39 cellular contexts compared by ENCODE assay signal in genomic region chr2:76558157-76558556, GRCh38.
"Had no signal": no experiment of that assay in that cellular context is flagged by ENCODE, and none has a peak within 500 bp of the region (broad histone marks: within the 10 kb centered on the region; RNA-seq: fewer than 3 reads in every experiment).

No MANE protein-coding gene starts in this region.

- H3K4me3 ChIP-seq: ascending aorta, cardiac muscle cell had no signal

- H3K4me1 Mint-ChIP-seq: activated CD4-positive, alpha-beta memory T cell treated with anti-CD3 and anti-CD28 coated beads, Interleukin-2, amount 10 ng/mL, durations not matched to agents 7 days and 5 days; activated CD4-positive, alpha-beta T cell treated with anti-CD3 and anti-CD28 coated beads for 36 hours; activated CD4-positive, alpha-beta T cell treated with anti-CD3 and anti-CD28 coated beads, Interleukin-2, amount 10 ng/mL, durations not matched to agents 7 days and 5 days; activated CD8-positive, alpha-beta memory T cell treated with anti-CD3 and anti-CD28 coated beads, Interleukin-2, amount 10 ng/mL, durations not matched to agents 7 days and 5 days; activated naive CD4-positive, alpha-beta T cell treated with anti-CD3 and anti-CD28 coated beads, Interleukin-2, amount 10 ng/mL, durations not matched to agents 7 days and 5 days; activated naive CD4-positive, alpha-beta T cell treated with anti-CD3 and anti-CD28 coated beads, Interleukin-2, amount 50 U/mL, for 24 hours; activated naive CD8-positive, alpha-beta T cell treated with anti-CD3 and anti-CD28 coated beads, Interleukin-2, amount 10 ng/mL, durations not matched to agents 7 days and 5 days; activated naive CD8-positive, alpha-beta T cell treated with anti-CD3 and anti-CD28 coated beads, Interleukin-2, amount 50 U/mL, for 24 hours; brain; central memory CD8-positive, alpha-beta T cell had no signal

- H3K36me3 ChIP-seq: ascending aorta, cardiac muscle cell, WERI-Rb-1 had no signal

- DNase-seq: activated CD4-positive, alpha-beta memory T cell treated with anti-CD3 and anti-CD28 coated beads, Interleukin-2, amount 10 ng/mL, durations not matched to agents 7 days and 5 days; activated CD4-positive, alpha-beta T cell treated with anti-CD3 and anti-CD28 coated beads for 1 hour; activated CD4-positive, alpha-beta T cell treated with anti-CD3 and anti-CD28 coated beads for 36 hours; activated CD4-positive, alpha-beta T cell treated with anti-CD3 and anti-CD28 coated beads for 48 hours; activated CD4-positive, alpha-beta T cell treated with anti-CD3 and anti-CD28 coated beads, Interleukin-2, amount 10 ng/mL, durations not matched to agents 7 days and 5 days; activated CD4-positive, alpha-beta T cell treated with anti-CD3 and anti-CD28 coated beads, Interleukin-2, amount 50 U/mL, for 48 hours; activated CD4-positive, CD25-positive, alpha-beta regulatory T cell; activated CD8-positive, alpha-beta memory T cell treated with anti-CD3 and anti-CD28 coated beads for 24 hours; activated CD8-positive, alpha-beta memory T cell treated with anti-CD3 and anti-CD28 coated beads, Interleukin-2, amount 10 ng/mL, durations not matched to agents 7 days and 5 days; activated CD8-positive, alpha-beta memory T cell treated with anti-CD3 and anti-CD28 coated beads, Interleukin-2, amount 50 U/mL, for 48 hours; activated CD8-positive, alpha-beta T cell treated with anti-CD3 and anti-CD28 coated beads, Interleukin-2, amount 10 ng/mL, durations not matched to agents 7 days and 5 days; activated effector memory CD4-positive, alpha-beta T cell treated with Interleukin-2 at 50 U/mL for 16 hours; activated gamma-delta T cell; activated naive CD4-positive, alpha-beta T cell treated with anti-CD3 and anti-CD28 coated beads, Interleukin-2, amount 10 ng/mL, durations not matched to agents 7 days and 5 days; activated naive CD4-positive, alpha-beta T cell treated with Interleukin-2 at 50 U/mL for 16 hours; activated naive CD8-positive, alpha-beta T cell treated with anti-CD3 and anti-CD28 coated beads, Interleukin-2, amount 10 ng/mL, durations not matched to agents 7 days and 5 days; activated naive CD8-positive, alpha-beta T cell treated with anti-CD3 and anti-CD28 coated beads, Interleukin-2, amount 50 U/mL, for 24 hours; activated T-cell treated with anti-CD3 and anti-CD28 coated beads, Interleukin-2, amount 50 U/mL, for 24 hours; activated T-cell treated with anti-CD3 and anti-CD28 coated beads, Interleukin-2, amount 50 U/mL, for 48 hours; amygdala; anterior cingulate cortex; caudate nucleus; cerebellar nuclear complex; T-helper 1 cell; T-helper 2 cell; T-helper 9 cell; WERI-Rb-1 had no signal

- H3K27ac Mint-ChIP-seq: activated CD4-positive, alpha-beta memory T cell treated with anti-CD3 and anti-CD28 coated beads, Interleukin-2, amount 10 ng/mL, durations not matched to agents 7 days and 5 days; activated CD4-positive, alpha-beta T cell treated with anti-CD3 and anti-CD28 coated beads for 36 hours; activated CD4-positive, alpha-beta T cell treated with anti-CD3 and anti-CD28 coated beads, Interleukin-2, amount 10 ng/mL, durations not matched to agents 7 days and 5 days; activated CD8-positive, alpha-beta memory T cell treated with anti-CD3 and anti-CD28 coated beads, Interleukin-2, amount 10 ng/mL, durations not matched to agents 7 days and 5 days; activated CD8-positive, alpha-beta T cell treated with anti-CD3 and anti-CD28 coated beads, Interleukin-2, amount 10 ng/mL, durations not matched to agents 7 days and 5 days; activated naive CD4-positive, alpha-beta T cell treated with anti-CD3 and anti-CD28 coated beads, Interleukin-2, amount 10 ng/mL, durations not matched to agents 7 days and 5 days; activated naive CD4-positive, alpha-beta T cell treated with anti-CD3 and anti-CD28 coated beads, Interleukin-2, amount 50 U/mL, for 24 hours; activated naive CD8-positive, alpha-beta T cell; activated naive CD8-positive, alpha-beta T cell treated with anti-CD3 and anti-CD28 coated beads, Interleukin-2, amount 10 ng/mL, durations not matched to agents 7 days and 5 days; activated naive CD8-positive, alpha-beta T cell treated with anti-CD3 and anti-CD28 coated beads, Interleukin-2, amount 50 U/mL, for 24 hours; activated T-cell treated with anti-CD3 and anti-CD28 coated beads, Interleukin-2, amount 50 U/mL, for 24 hours; activated T-helper 2 cell treated with anti-CD3 and anti-CD28 coated beads, Interferon-gamma antibody, Interleukin-2, Interleukin-4, amounts not matched to agents 10 μg/mL and 5 μg/mL and 100 μg/mL, durations not matched to agents 14 hours and 24 hours and 36 hours; brain; T-helper 1 cell treated with Interleukin-12 subunit alpha and Interleukin-12 subunit beta and Interleukin-4 antibody, amounts not matched to agents 30 μg/mL and 1 μg/mL, for 36 hours; T-helper 2 cell treated with Interferon-gamma antibody and Interleukin-4, amounts not matched to agents 5 μg/mL and 100 μg/mL, for 36 hours; WTC11 had no signal

- H3K27ac ChIP-seq: ascending aorta, cardiac muscle cell, WERI-Rb-1 had no signal

- H3K36me3 Mint-ChIP-seq: activated CD8-positive, alpha-beta memory T cell treated with anti-CD3 and anti-CD28 coated beads, Interleukin-2, amount 10 ng/mL, durations not matched to agents 7 days and 5 days; activated naive CD4-positive, alpha-beta T cell treated with anti-CD3 and anti-CD28 coated beads, Interleukin-2, amount 10 ng/mL, durations not matched to agents 7 days and 5 days; activated naive CD4-positive, alpha-beta T cell treated with anti-CD3 and anti-CD28 coated beads, Interleukin-2, amount 50 U/mL, for 24 hours; activated naive CD8-positive, alpha-beta T cell; activated naive CD8-positive, alpha-beta T cell treated with anti-CD3 and anti-CD28 coated beads, Interleukin-2, amount 10 ng/mL, durations not matched to agents 7 days and 5 days; brain; WTC11 had no signal

- H3K4me3 Mint-ChIP-seq: activated CD4-positive, alpha-beta memory T cell treated with anti-CD3 and anti-CD28 coated beads, Interleukin-2, amount 10 ng/mL, durations not matched to agents 7 days and 5 days; activated CD4-positive, alpha-beta T cell treated with anti-CD3 and anti-CD28 coated beads for 36 hours; activated CD4-positive, alpha-beta T cell treated with anti-CD3 and anti-CD28 coated beads, Interleukin-2, amount 10 ng/mL, durations not matched to agents 7 days and 5 days; activated CD8-positive, alpha-beta memory T cell treated with anti-CD3 and anti-CD28 coated beads, Interleukin-2, amount 10 ng/mL, durations not matched to agents 7 days and 5 days; activated CD8-positive, alpha-beta T cell treated with anti-CD3 and anti-CD28 coated beads, Interleukin-2, amount 10 ng/mL, durations not matched to agents 7 days and 5 days; activated naive CD4-positive, alpha-beta T cell treated with anti-CD3 and anti-CD28 coated beads, Interleukin-2, amount 10 ng/mL, durations not matched to agents 7 days and 5 days; activated naive CD4-positive, alpha-beta T cell treated with anti-CD3 and anti-CD28 coated beads, Interleukin-2, amount 50 U/mL, for 24 hours; activated naive CD8-positive, alpha-beta T cell; activated naive CD8-positive, alpha-beta T cell treated with anti-CD3 and anti-CD28 coated beads, Interleukin-2, amount 10 ng/mL, durations not matched to agents 7 days and 5 days; activated naive CD8-positive, alpha-beta T cell treated with anti-CD3 and anti-CD28 coated beads, Interleukin-2, amount 50 U/mL, for 24 hours; activated T-cell treated with anti-CD3 and anti-CD28 coated beads, Interleukin-2, amount 50 U/mL, for 24 hours; brain; central memory CD8-positive, alpha-beta T cell; T-helper 1 cell treated with Interleukin-12 subunit alpha and Interleukin-12 subunit beta and Interleukin-4 antibody, amounts not matched to agents 30 μg/mL and 1 μg/mL, for 36 hours; T-helper 2 cell treated with Interferon-gamma antibody and Interleukin-4, amounts not matched to agents 5 μg/mL and 100 μg/mL, for 36 hours; WTC11 had no signal

- H3K27me3 ChIP-seq: ascending aorta, cardiac muscle cell had no signal

- FAIRE-seq: bronchial epithelial cell had no signal

- H3K4me1 ChIP-seq: ascending aorta had no signal

- H3K9me3 Mint-ChIP-seq: activated CD4-positive, alpha-beta T cell treated with anti-CD3 and anti-CD28 coated beads, Interleukin-2, amount 10 ng/mL, durations not matched to agents 7 days and 5 days; activated naive CD4-positive, alpha-beta T cell treated with anti-CD3 and anti-CD28 coated beads, Interleukin-2, amount 10 ng/mL, durations not matched to agents 7 days and 5 days; activated naive CD4-positive, alpha-beta T cell treated with anti-CD3 and anti-CD28 coated beads, Interleukin-2, amount 50 U/mL, for 24 hours; activated naive CD8-positive, alpha-beta T cell treated with anti-CD3 and anti-CD28 coated beads, Interleukin-2, amount 10 ng/mL, durations not matched to agents 7 days and 5 days; activated naive CD8-positive, alpha-beta T cell treated with anti-CD3 and anti-CD28 coated beads, Interleukin-2, amount 50 U/mL, for 24 hours; brain; T-helper 1 cell treated with Interleukin-12 subunit alpha and Interleukin-12 subunit beta and Interleukin-4 antibody, amounts not matched to agents 30 μg/mL and 1 μg/mL, for 36 hours; WTC11 had no signal

- H3K27me3 Mint-ChIP-seq: activated CD4-positive, alpha-beta memory T cell treated with anti-CD3 and anti-CD28 coated beads, Interleukin-2, amount 10 ng/mL, durations not matched to agents 7 days and 5 days; activated CD4-positive, alpha-beta T cell treated with anti-CD3 and anti-CD28 coated beads for 36 hours; activated CD4-positive, alpha-beta T cell treated with anti-CD3 and anti-CD28 coated beads, Interleukin-2, amount 10 ng/mL, durations not matched to agents 7 days and 5 days; activated CD8-positive, alpha-beta memory T cell treated with anti-CD3 and anti-CD28 coated beads, Interleukin-2, amount 10 ng/mL, durations not matched to agents 7 days and 5 days; activated naive CD4-positive, alpha-beta T cell treated with anti-CD3 and anti-CD28 coated beads, Interleukin-2, amount 10 ng/mL, durations not matched to agents 7 days and 5 days; activated naive CD4-positive, alpha-beta T cell treated with anti-CD3 and anti-CD28 coated beads, Interleukin-2, amount 50 U/mL, for 24 hours; activated naive CD8-positive, alpha-beta T cell; activated naive CD8-positive, alpha-beta T cell treated with anti-CD3 and anti-CD28 coated beads, Interleukin-2, amount 10 ng/mL, durations not matched to agents 7 days and 5 days; activated naive CD8-positive, alpha-beta T cell treated with anti-CD3 and anti-CD28 coated beads, Interleukin-2, amount 50 U/mL, for 24 hours; activated T-cell treated with anti-CD3 and anti-CD28 coated beads, Interleukin-2, amount 50 U/mL, for 24 hours; brain; central memory CD8-positive, alpha-beta T cell had no signal

- ATAC-seq: activated CD4-positive, alpha-beta T cell treated with anti-CD3 and anti-CD28 coated beads for 36 hours; activated CD4-positive, CD25-positive, alpha-beta regulatory T cell treated with anti-CD3 and anti-CD28 coated beads, Interleukin-2, amount 50 U/mL, for 24 hours; activated CD8-positive, alpha-beta memory T cell treated with anti-CD3 and anti-CD28 coated beads, Interleukin-2, amount 10 ng/mL, durations not matched to agents 7 days and 5 days; activated CD8-positive, alpha-beta T cell treated with anti-CD3 and anti-CD28 coated beads, Interleukin-2, amount 10 ng/mL, durations not matched to agents 7 days and 5 days; activated naive CD8-positive, alpha-beta T cell treated with anti-CD3 and anti-CD28 coated beads, Interleukin-2, amount 50 U/mL, for 24 hours; WTC11 had no signal

- H3K9me3 ChIP-seq: ascending aorta had no signal
